In genomic region chr4:98470366-98470765, GRCh38 we compare ENCODE assay signal across 20 cellular contexts.
"Had no signal": no experiment of that assay in that cellular context is flagged by ENCODE, and none has a peak within 500 bp of the region (broad histone marks: within the 10 kb centered on the region; RNA-seq: fewer than 3 reads in every experiment).

No MANE protein-coding gene starts in this region.

- H3K4me3 Mint-ChIP-seq: activated CD4-positive, alpha-beta T cell treated with anti-CD3 and anti-CD28 coated beads, Interleukin-2, amount 10 ng/mL, durations not matched to agents 24 days and 14 days; activated CD8-positive, alpha-beta T cell treated with anti-CD3 and anti-CD28 coated beads for 36 hours; neural progenitor cell; stimulated activated naive B cell treated with anti-CD40 and anti-IgM and Interleukin-4, amounts not matched to agents 10 μg/mL and 1 μg/mL and 100 μg/mL, for 72 hours; T-cell had no signal

- DNase-seq: activated CD4-positive, alpha-beta T cell treated with anti-CD3 and anti-CD28 coated beads, Interleukin-2, amount 10 ng/mL, durations not matched to agents 24 days and 14 days; activated CD4-positive, CD25-positive, alpha-beta regulatory T cell; activated CD8-positive, alpha-beta T cell treated with anti-CD3 and anti-CD28 coated beads for 36 hours; activated effector memory CD4-positive, alpha-beta T cell treated with Interleukin-2 at 50 U/mL for 16 hours; activated naive CD4-positive, alpha-beta T cell treated with anti-CD3 and anti-CD28 coated beads, Interleukin-2, amount 50 U/mL, for 16 hours; activated T-cell treated with anti-CD3 and anti-CD28 coated beads, Interleukin-2, amount 50 U/mL, for 1 hour; effector memory CD4-positive, alpha-beta T cell; esophagus squamous epithelium; foreskin fibroblast; islet precursor cell; midbrain; ovary; psoas muscle; right cardiac atrium; SK-N-SH; stimulated activated CD4-positive, alpha-beta T cell treated with anti-CD3 and anti-CD28 coated beads, Interleukin-4, amount 100 ng/mL, for 4 hours; stimulated activated naive B cell treated with anti-CD40 and anti-IgM and Interleukin-4, amounts not matched to agents 10 μg/mL and 1 μg/mL and 100 μg/mL, for 72 hours; T-cell; T1000 had no signal

- H3K27ac Mint-ChIP-seq: activated CD4-positive, alpha-beta T cell treated with anti-CD3 and anti-CD28 coated beads, Interleukin-2, amount 10 ng/mL, durations not matched to agents 24 days and 14 days; activated CD8-positive, alpha-beta T cell treated with anti-CD3 and anti-CD28 coated beads for 36 hours; neural progenitor cell; stimulated activated naive B cell treated with anti-CD40 and anti-IgM and Interleukin-4, amounts not matched to agents 10 μg/mL and 1 μg/mL and 100 μg/mL, for 72 hours had no signal

- ATAC-seq: activated CD8-positive, alpha-beta T cell treated with anti-CD3 and anti-CD28 coated beads for 36 hours; psoas muscle; right cardiac atrium; stimulated activated naive B cell treated with anti-CD40 and anti-IgM and Interleukin-4, amounts not matched to agents 10 μg/mL and 1 μg/mL and 100 μg/mL, for 72 hours; T-cell had no signal

- H3K9me3 Mint-ChIP-seq: activated CD8-positive, alpha-beta T cell treated with anti-CD3 and anti-CD28 coated beads for 36 hours; neural progenitor cell; stimulated activated naive B cell treated with anti-CD40 and anti-IgM and Interleukin-4, amounts not matched to agents 10 μg/mL and 1 μg/mL and 100 μg/mL, for 72 hours; T-cell had no signal

- H3K27me3 Mint-ChIP-seq: activated CD4-positive, alpha-beta T cell treated with anti-CD3 and anti-CD28 coated beads, Interleukin-2, amount 10 ng/mL, durations not matched to agents 24 days and 14 days; activated CD8-positive, alpha-beta T cell treated with anti-CD3 and anti-CD28 coated beads for 36 hours; T-cell had no signal
